19 cellular contexts compared by ENCODE assay signal in genomic region chr6:135161411-135161810, GRCh38. TPM values are rescaled to one million over a fixed set of nuclear protein-coding genes. Genes with fewer than 3 reads are reported as not detected.
DNase-seq lines count a peak whose midpoint lies in the region; ATAC-seq and TF ChIP-seq lines count a peak whose summit lies in the region.
"Had no signal": no experiment of that assay in that cellular context is flagged by ENCODE, and none has a peak within 500 bp of the region (broad histone marks: within the 10 kb centered on the region; RNA-seq: fewer than 3 reads in every experiment).

No MANE protein-coding gene starts in this region.

- no peaks in the 10 kb centered on the region for H3K27me3 ChIP-seq in testis

- H3K9me3 ChIP-seq in testis, result no peaks in the 10 kb centered on the region
- H3K9me3 ChIP-seq: A549 had no signal

- H3K4me1 ChIP-seq in testis, result no peaks in the 10 kb centered on the region
- H3K4me1 ChIP-seq: A549 had no signal

- no peaks in the 10 kb centered on the region for H3K27me3 Mint-ChIP-seq in activated CD4-positive, alpha-beta T cell treated with anti-CD3 and anti-CD28 coated beads, Interleukin-2, amount 10 ng/mL, durations not matched to agents 24 days and 14 days
- H3K27me3 Mint-ChIP-seq in stimulated activated naive CD8-positive, alpha-beta T cell treated with anti-CD3 and anti-CD28 coated beads, Interleukin-15, Interleukin-2, amounts not matched to agents 100 ng/mL and 50 ng/mL, for 24 hours, result no peaks in the 10 kb centered on the region
- no peaks in the 10 kb centered on the region for H3K27me3 Mint-ChIP-seq in activated T-helper 2 cell treated with anti-CD3 and anti-CD28 coated beads, Interferon-gamma antibody, Interleukin-2, Interleukin-4, amounts not matched to agents 10 μg/mL and 5 μg/mL and 100 μg/mL, durations not matched to agents 14 hours and 24 hours and 36 hours (ENCODE audit: low read depth)
- no peaks in the 10 kb centered on the region for H3K27me3 Mint-ChIP-seq in stimulated activated naive CD8-positive, alpha-beta T cell treated with anti-CD3 and anti-CD28 coated beads, Interleukin-15, amount 100 ng/mL, for 72 hours

- no peak for DNase-seq in activated CD4-positive, alpha-beta T cell treated with anti-CD3 and anti-CD28 coated beads, Interleukin-2, amount 10 ng/mL, durations not matched to agents 24 days and 14 days
- DNase-seq in activated CD4-positive, alpha-beta T cell treated with anti-CD3 and anti-CD28 coated beads for 4 hours, result no peak
- DNase-seq in stimulated activated naive CD8-positive, alpha-beta T cell treated with anti-CD3 and anti-CD28 coated beads, Interleukin-15, Interleukin-2, amounts not matched to agents 100 U/mL and 50 U/mL, for 24 hours, result no peak
- no peak for DNase-seq in activated T-helper 2 cell treated with anti-CD3 and anti-CD28 coated beads, Interferon-gamma antibody, Interleukin-2, Interleukin-4, amounts not matched to agents 10 μg/mL and 5 μg/mL and 100 μg/mL, durations not matched to agents 14 hours and 24 hours and 36 hours (ENCODE audit: low spot score)
- DNase-seq in stimulated activated naive CD8-positive, alpha-beta T cell treated with anti-CD3 and anti-CD28 coated beads, Interleukin-15, amount 100 ng/mL, for 72 hours, result no peak
- no peak for DNase-seq in effector CD8-positive, alpha-beta T cell (lab: John Stamatoyannopoulos, UW)
- no peak for DNase-seq in testis
- DNase-seq: COR-L47, DMS153, GM23248, NCI-H1048, NCI-H1694, NCI-H2107, NCI-H345, NCI-H526 treated with DMSO at 0.1 percent for 48 hours, PC-3 had no signal

- H3K4me3 ChIP-seq in testis, result no peak overlapping the region
- H3K4me3 ChIP-seq: A549, GM23248 had no signal

- WGBS in testis, 2 donors, result 67 to 81% methylated on average over 2 of the region's 2 CpGs

- H3K27ac ChIP-seq in testis, result no peak overlapping the region
- H3K27ac ChIP-seq: A549, C4-2B, GM23248 had no signal

- H3K36me3 Mint-ChIP-seq in activated CD4-positive, alpha-beta T cell treated with anti-CD3 and anti-CD28 coated beads, Interleukin-2, amount 10 ng/mL, durations not matched to agents 24 days and 14 days (ENCODE audit: low read depth), result no peaks in the 10 kb centered on the region
- no peaks in the 10 kb centered on the region for H3K36me3 Mint-ChIP-seq in stimulated activated naive CD8-positive, alpha-beta T cell treated with anti-CD3 and anti-CD28 coated beads, Interleukin-15, Interleukin-2, amounts not matched to agents 100 ng/mL and 50 ng/mL, for 24 hours (ENCODE audit: low read depth)
- H3K36me3 Mint-ChIP-seq in activated T-helper 2 cell treated with anti-CD3 and anti-CD28 coated beads, Interferon-gamma antibody, Interleukin-2, Interleukin-4, amounts not matched to agents 10 μg/mL and 5 μg/mL and 100 μg/mL, durations not matched to agents 14 hours and 24 hours and 36 hours (ENCODE audit: low read depth), result no peaks in the 10 kb centered on the region

- H3K36me3 ChIP-seq in testis (ENCODE audit: low read depth, missing control alignments), result no peaks in the 10 kb centered on the region

- no peak for TF ChIP-seq CTCF in testis (IDR thresholded peaks at IDR 0.05)

- TF ChIP-seq POLR2A in testis (IDR thresholded peaks at IDR 0.05), result no peak

- H3K27ac Mint-ChIP-seq in activated CD4-positive, alpha-beta T cell treated with anti-CD3 and anti-CD28 coated beads, Interleukin-2, amount 10 ng/mL, durations not matched to agents 24 days and 14 days, result peak overlapping the region; percentile 93
- H3K27ac Mint-ChIP-seq in stimulated activated naive CD8-positive, alpha-beta T cell treated with anti-CD3 and anti-CD28 coated beads, Interleukin-15, Interleukin-2, amounts not matched to agents 100 ng/mL and 50 ng/mL, for 24 hours, result peak overlapping the region; percentile 82
- peak overlapping the region; percentile 98 for H3K27ac Mint-ChIP-seq in activated T-helper 2 cell treated with anti-CD3 and anti-CD28 coated beads, Interferon-gamma antibody, Interleukin-2, Interleukin-4, amounts not matched to agents 10 μg/mL and 5 μg/mL and 100 μg/mL, durations not matched to agents 14 hours and 24 hours and 36 hours
- peak overlapping the region; percentile 9 to 69 for H3K27ac Mint-ChIP-seq in stimulated activated naive CD8-positive, alpha-beta T cell treated with anti-CD3 and anti-CD28 coated beads, Interleukin-15, amount 100 ng/mL, for 72 hours

- H3K4me1 Mint-ChIP-seq in activated CD4-positive, alpha-beta T cell treated with anti-CD3 and anti-CD28 coated beads, Interleukin-2, amount 10 ng/mL, durations not matched to agents 24 days and 14 days, result peaks cover 47% of the 10 kb centered on the region
- peaks cover 65% of the 10 kb centered on the region for H3K4me1 Mint-ChIP-seq in stimulated activated naive CD8-positive, alpha-beta T cell treated with anti-CD3 and anti-CD28 coated beads, Interleukin-15, Interleukin-2, amounts not matched to agents 100 ng/mL and 50 ng/mL, for 24 hours (ENCODE audit: low read depth)
- H3K4me1 Mint-ChIP-seq in activated T-helper 2 cell treated with anti-CD3 and anti-CD28 coated beads, Interferon-gamma antibody, Interleukin-2, Interleukin-4, amounts not matched to agents 10 μg/mL and 5 μg/mL and 100 μg/mL, durations not matched to agents 14 hours and 24 hours and 36 hours (ENCODE audit: low read depth), result peaks cover 71% of the 10 kb centered on the region
- peaks cover 79% of the 10 kb centered on the region for H3K4me1 Mint-ChIP-seq in stimulated activated naive CD8-positive, alpha-beta T cell treated with anti-CD3 and anti-CD28 coated beads, Interleukin-15, amount 100 ng/mL, for 72 hours

- ATAC-seq in stimulated activated naive CD8-positive, alpha-beta T cell treated with anti-CD3 and anti-CD28 coated beads, Interleukin-15, Interleukin-2, amounts not matched to agents 100 U/mL and 50 U/mL, for 24 hours, result no peak
- no peak for ATAC-seq in stimulated activated naive CD8-positive, alpha-beta T cell treated with anti-CD3 and anti-CD28 coated beads, Interleukin-15, amount 100 ng/mL, for 72 hours
- ATAC-seq: A549, PC-3 had no signal

- peak overlapping the region; percentile 39 for H3K4me3 Mint-ChIP-seq in activated CD4-positive, alpha-beta T cell treated with anti-CD3 and anti-CD28 coated beads, Interleukin-2, amount 10 ng/mL, durations not matched to agents 24 days and 14 days
- H3K4me3 Mint-ChIP-seq in stimulated activated naive CD8-positive, alpha-beta T cell treated with anti-CD3 and anti-CD28 coated beads, Interleukin-15, Interleukin-2, amounts not matched to agents 100 ng/mL and 50 ng/mL, for 24 hours, result peak overlapping the region; percentile 35
- peak overlapping the region; percentile 22 for H3K4me3 Mint-ChIP-seq in activated T-helper 2 cell treated with anti-CD3 and anti-CD28 coated beads, Interferon-gamma antibody, Interleukin-2, Interleukin-4, amounts not matched to agents 10 μg/mL and 5 μg/mL and 100 μg/mL, durations not matched to agents 14 hours and 24 hours and 36 hours (ENCODE audit: low read depth)
- peak overlapping the region; percentile 34 to 67 for H3K4me3 Mint-ChIP-seq in stimulated activated naive CD8-positive, alpha-beta T cell treated with anti-CD3 and anti-CD28 coated beads, Interleukin-15, amount 100 ng/mL, for 72 hours

- H3K9me3 Mint-ChIP-seq in activated CD4-positive, alpha-beta T cell treated with anti-CD3 and anti-CD28 coated beads, Interleukin-2, amount 10 ng/mL, durations not matched to agents 24 days and 14 days, result peaks cover 3% of the 10 kb centered on the region
- no peaks in the 10 kb centered on the region for H3K9me3 Mint-ChIP-seq in stimulated activated naive CD8-positive, alpha-beta T cell treated with anti-CD3 and anti-CD28 coated beads, Interleukin-15, Interleukin-2, amounts not matched to agents 100 ng/mL and 50 ng/mL, for 24 hours
- no peaks in the 10 kb centered on the region for H3K9me3 Mint-ChIP-seq in activated T-helper 2 cell treated with anti-CD3 and anti-CD28 coated beads, Interferon-gamma antibody, Interleukin-2, Interleukin-4, amounts not matched to agents 10 μg/mL and 5 μg/mL and 100 μg/mL, durations not matched to agents 14 hours and 24 hours and 36 hours
- no peaks in the 10 kb centered on the region for H3K9me3 Mint-ChIP-seq in stimulated activated naive CD8-positive, alpha-beta T cell treated with anti-CD3 and anti-CD28 coated beads, Interleukin-15, amount 100 ng/mL, for 72 hours

- intact Hi-C loops in activated CD4-positive, alpha-beta T cell treated with anti-CD3 and anti-CD28 coated beads, Interleukin-2, amount 10 ng/mL, durations not matched to agents 24 days and 14 days (cut with micrococcal nuclease), result no loop called here
- intact Hi-C loops in activated T-helper 2 cell treated with anti-CD3 and anti-CD28 coated beads, Interferon-gamma antibody, Interleukin-2, Interleukin-4, amounts not matched to agents 10 μg/mL and 5 μg/mL and 100 μg/mL, durations not matched to agents 14 hours and 24 hours and 36 hours (cut with micrococcal nuclease), result no loop called here
- intact Hi-C loops in testis (cut with DNase I; ENCODE audit: low total_unique reads), result no loop called here

RNA-seq across cellular contexts. Expression of gene MYB, which starts 19.7 kb away (rescaled TPM):
- 44.1 and 44.2 TPM in 2 replicates for total RNA-seq in activated CD4-positive, alpha-beta T cell treated with anti-CD3 and anti-CD28 coated beads, Interleukin-2, amount 10 ng/mL, durations not matched to agents 24 days and 14 days
- 82.5 and 84.5 TPM in 2 replicates for total RNA-seq in activated T-helper 2 cell treated with anti-CD3 and anti-CD28 coated beads, Interferon-gamma antibody, Interleukin-2, Interleukin-4, amounts not matched to agents 10 μg/mL and 5 μg/mL and 100 μg/mL, durations not matched to agents 14 hours and 24 hours and 36 hours
- total RNA-seq in testis, result 1 to 10 TPM; 1.5 to 3.7 TPM
- polyA plus RNA-seq in testis (ENCODE audit: insufficient read depth, low read depth, low replicate concordance), result 1.8 TPM

Comparison
In these comparisons a context has a peak if more than half of its experiments do, and no peak if none do; other contexts are left out.
1. H3K27ac Mint-ChIP-seq: peak in every context shown above with its lines; median percentile 98 in activated T-helper 2 cell treated with anti-CD3 and anti-CD28 coated beads, Interferon-gamma antibody, Interleukin-2, Interleukin-4, amounts not matched to agents 10 μg/mL and 5 μg/mL and 100 μg/mL, durations not matched to agents 14 hours and 24 hours and 36 hours; 93 in activated CD4-positive, alpha-beta T cell treated with anti-CD3 and anti-CD28 coated beads, Interleukin-2, amount 10 ng/mL, durations not matched to agents 24 days and 14 days; 82 in stimulated activated naive CD8-positive, alpha-beta T cell treated with anti-CD3 and anti-CD28 coated beads, Interleukin-15, Interleukin-2, amounts not matched to agents 100 ng/mL and 50 ng/mL, for 24 hours; 39 in stimulated activated naive CD8-positive, alpha-beta T cell treated with anti-CD3 and anti-CD28 coated beads, Interleukin-15, amount 100 ng/mL, for 72 hours.